17 cellular contexts compared by ENCODE assay signal in the genomic region with DNA sequence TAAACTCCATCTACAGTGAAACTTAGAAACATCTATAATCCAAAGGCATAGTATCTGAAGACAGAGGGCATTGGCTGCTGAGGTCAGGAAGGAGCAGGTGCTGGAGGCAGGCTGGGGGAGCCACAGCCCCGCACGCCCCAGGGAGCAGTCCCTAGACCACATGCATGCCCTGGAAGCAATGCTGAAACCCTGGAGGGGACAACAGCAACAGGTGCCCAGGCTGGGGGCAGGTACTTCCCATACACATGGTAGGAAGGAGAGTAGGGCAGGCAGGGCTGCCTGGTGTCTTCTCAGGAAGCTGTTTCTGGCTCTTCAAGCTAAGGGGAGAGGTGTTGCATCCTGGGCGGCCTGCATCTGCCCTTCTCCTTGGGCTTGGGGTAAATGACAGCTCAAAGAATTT. TPM values are rescaled to one million over a fixed set of nuclear protein-coding genes. Genes with fewer than 3 reads are reported as not detected.
DNase-seq lines count a peak whose midpoint lies in the region; ATAC-seq, FAIRE-seq and TF ChIP-seq lines count a peak whose summit lies in the region.
"Had no signal": no experiment of that assay in that cellular context is flagged by ENCODE, and none has a peak within 500 bp of the region (broad histone marks: within the 10 kb centered on the region; RNA-seq: fewer than 3 reads in every experiment).

No MANE protein-coding gene starts in this region.

- peaks cover 31% of the 10 kb centered on the region for H3K4me1 Mint-ChIP-seq in activated CD8-positive, alpha-beta memory T cell treated with anti-CD3 and anti-CD28 coated beads, Interleukin-2, amount 10 ng/mL, durations not matched to agents 7 days and 5 days

- WGBS in thyroid gland, 2 donors, result 88 to 89% methylated on average over 3 of the region's 3 CpGs

- H3K36me3 Mint-ChIP-seq in activated CD8-positive, alpha-beta memory T cell treated with anti-CD3 and anti-CD28 coated beads, Interleukin-2, amount 10 ng/mL, durations not matched to agents 7 days and 5 days, result peaks cover 5% of the 10 kb centered on the region

- no peak for TF ChIP-seq POLR2A in thyroid gland (IDR thresholded peaks at IDR 0.05)

- intact Hi-C loops in thyroid gland (cut with DNase I), result no loop called here

- no peaks in the 10 kb centered on the region for H3K9me3 Mint-ChIP-seq in activated CD8-positive, alpha-beta memory T cell treated with anti-CD3 and anti-CD28 coated beads, Interleukin-2, amount 10 ng/mL, durations not matched to agents 7 days and 5 days (ENCODE audit: low read depth)

- no peak overlapping the region for H3K4me3 ChIP-seq in Jurkat, Clone E6-1 (ENCODE audit: low read length)
- no peak overlapping the region for H3K4me3 ChIP-seq in thyroid gland (replicated peaks in 1 of 3)

- no peaks in the 10 kb centered on the region for H3K9me3 ChIP-seq in thyroid gland
- H3K9me3 ChIP-seq: Caco-2 had no signal

- H3K36me3 ChIP-seq in thyroid gland, result no peaks in the 10 kb centered on the region

- CTCF ChIA-PET in activated CD8-positive, alpha-beta memory T cell treated with anti-CD3 and anti-CD28 coated beads, Interleukin-2, amount 10 ng/mL, durations not matched to agents 7 days and 5 days (lab: Charles Lee), result no interaction called here

- no peak for DNase-seq in activated CD8-positive, alpha-beta memory T cell treated with anti-CD3 and anti-CD28 coated beads, Interleukin-2, amount 10 ng/mL, durations not matched to agents 7 days and 5 days
- DNase-seq in activated CD8-positive, alpha-beta memory T cell treated with anti-CD3 and anti-CD28 coated beads, Interleukin-2, amount 50 U/mL, for 4 hours, result no peak
- DNase-seq in Jurkat, Clone E6-1 (ENCODE audit: low read depth, low spot score), result peak; percentile 35
- DNase-seq in myocyte (ENCODE audit: low read depth) (peak; percentile 84), thyroid gland (no peak), NCI-H1417 (lab: John Stamatoyannopoulos, UW) (no peak), urothelium cell line (ENCODE audit: low spot score) (no peak), NCI-H146 treated with DMSO at 0.1 percent for 48 hours (lab: John Stamatoyannopoulos, UW; ENCODE audit: unreplicated experiment) (no peak)
- DNase-seq: Caco-2, DMS53, NCI-H1105 treated with DMSO at 0.1 percent for 48 hours, NCI-H1930, NCI-H2171, NCI-H774 had no signal

- FAIRE-seq in urothelium cell line (lab: Jason Lieb, UNC), result no peak
- FAIRE-seq: GM12891 had no signal

- ATAC-seq in activated CD8-positive, alpha-beta memory T cell treated with anti-CD3 and anti-CD28 coated beads, Interleukin-2, amount 10 ng/mL, durations not matched to agents 7 days and 5 days, result peak; percentile 42
- ATAC-seq: HCT116 had no signal

- H3K27me3 Mint-ChIP-seq in activated CD8-positive, alpha-beta memory T cell treated with anti-CD3 and anti-CD28 coated beads, Interleukin-2, amount 10 ng/mL, durations not matched to agents 7 days and 5 days, result no peaks in the 10 kb centered on the region

- TF ChIP-seq CTCF in thyroid gland (IDR thresholded peaks at IDR 0.05), result no peak

- no peak overlapping the region for H3K4me3 Mint-ChIP-seq in activated CD8-positive, alpha-beta memory T cell treated with anti-CD3 and anti-CD28 coated beads, Interleukin-2, amount 10 ng/mL, durations not matched to agents 7 days and 5 days

- peak overlapping the region; percentile 68 for H3K27ac Mint-ChIP-seq in activated CD8-positive, alpha-beta memory T cell treated with anti-CD3 and anti-CD28 coated beads, Interleukin-2, amount 10 ng/mL, durations not matched to agents 7 days and 5 days

- peak overlapping the region in 2 of 3 donors; percentile 32 to 70 for H3K27ac ChIP-seq in thyroid gland
- H3K27ac ChIP-seq: KMS-11 had no signal

- no peaks in the 10 kb centered on the region for H3K27me3 ChIP-seq in thyroid gland

- peaks cover 12 to 39% of the 10 kb centered on the region in 2 donors for H3K4me1 ChIP-seq in thyroid gland
- H3K4me1 ChIP-seq: Caco-2 had no signal

RNA-seq across cellular contexts. Expression of a gene that starts 14.9 kb away (rescaled TPM):
- total RNA-seq in activated CD8-positive, alpha-beta memory T cell treated with anti-CD3 and anti-CD28 coated beads, Interleukin-2, amount 10 ng/mL, durations not matched to agents 7 days and 5 days, result 10 to 100 TPM; 40.7 to 44.7 TPM
- 75.1 TPM for polyA plus RNA-seq in Jurkat, Clone E6-1 (2012; ENCODE audit: insufficient read depth, insufficient read length)
- total RNA-seq in myocyte (52.9 and 57.8 TPM in 2 replicates), thyroid gland (10 to 100 TPM; 26.1 to 51.6 (median 40.0) TPM)
- polyA plus RNA-seq in myocyte (2012), result 29.2 TPM

RNA-seq across cellular contexts. Expression of a gene that starts 16.8 kb away (rescaled TPM):
- 10 to 100 TPM; 75.8 to 97.5 TPM for total RNA-seq in activated CD8-positive, alpha-beta memory T cell treated with anti-CD3 and anti-CD28 coated beads, Interleukin-2, amount 10 ng/mL, durations not matched to agents 7 days and 5 days
- polyA plus RNA-seq in Jurkat, Clone E6-1 (2012; ENCODE audit: insufficient read depth, insufficient read length), result 74.5 TPM
- total RNA-seq in myocyte (49.8 and 62.6 TPM in 2 replicates), thyroid gland (100 to 1,000 TPM in 2 of 4 donors, 10 to 100 TPM in 2; 93.0 to 198 (median 108) TPM)
- polyA plus RNA-seq in myocyte (2012), result 75.7 TPM

Comparison
In these comparisons a context has a peak if more than half of its experiments do, and no peak if none do; other contexts are left out.
1. DNase-seq: peak in Jurkat, Clone E6-1 (single experiment) and myocyte (single experiment); none in activated CD8-positive, alpha-beta memory T cell treated with anti-CD3 and anti-CD28 coated beads, Interleukin-2, amount 10 ng/mL, durations not matched to agents 7 days and 5 days (single experiment), activated CD8-positive, alpha-beta memory T cell treated with anti-CD3 and anti-CD28 coated beads, Interleukin-2, amount 50 U/mL, for 4 hours (single experiment), thyroid gland (0 of 2), NCI-H1417 (0 of 3), urothelium cell line (single experiment) and NCI-H146 treated with DMSO at 0.1 percent for 48 hours (single experiment).